1 cellular context compared by ENCODE assay signal in genomic region chr1:28815533-28815932, GRCh38.
TF ChIP-seq lines count a peak whose summit lies in the region.

No MANE protein-coding gene starts in this region.

TF ChIP-seq in K562, 482 proteins besides CTCF, POLR2A, EP300 and RAD21:
- TF ChIP-seq ZBTB8A (IDR thresholded peaks at IDR 0.05; ENCODE audit: partially characterized antibody), result no peak
- TF ChIP-seq ZNF280B (CRISPR knock-in tag; IDR thresholded peaks at IDR 0.05), result no peak
- TF ChIP-seq E4F1 (CRISPR knock-in tag; IDR thresholded peaks at IDR 0.05; ENCODE audit: borderline replicate concordance), result no peak
- TF ChIP-seq ARID3A (IDR thresholded peaks at IDR 0.05; ENCODE audit: borderline replicate concordance, low read depth, low read length), result no peak
- TF ChIP-seq SREBF1 (IDR thresholded peaks at IDR 0.05; ENCODE audit: borderline replicate concordance, low read depth, low read length), result no peak
- no peak for TF ChIP-seq ERF (CRISPR knock-in tag; IDR thresholded peaks at IDR 0.05)
- no peak for TF ChIP-seq ZNF277 (CRISPR knock-in tag; IDR thresholded peaks at IDR 0.05; ENCODE audit: borderline replicate concordance)
